ENCODE assay signal across 1 cellular context in the genomic region with DNA sequence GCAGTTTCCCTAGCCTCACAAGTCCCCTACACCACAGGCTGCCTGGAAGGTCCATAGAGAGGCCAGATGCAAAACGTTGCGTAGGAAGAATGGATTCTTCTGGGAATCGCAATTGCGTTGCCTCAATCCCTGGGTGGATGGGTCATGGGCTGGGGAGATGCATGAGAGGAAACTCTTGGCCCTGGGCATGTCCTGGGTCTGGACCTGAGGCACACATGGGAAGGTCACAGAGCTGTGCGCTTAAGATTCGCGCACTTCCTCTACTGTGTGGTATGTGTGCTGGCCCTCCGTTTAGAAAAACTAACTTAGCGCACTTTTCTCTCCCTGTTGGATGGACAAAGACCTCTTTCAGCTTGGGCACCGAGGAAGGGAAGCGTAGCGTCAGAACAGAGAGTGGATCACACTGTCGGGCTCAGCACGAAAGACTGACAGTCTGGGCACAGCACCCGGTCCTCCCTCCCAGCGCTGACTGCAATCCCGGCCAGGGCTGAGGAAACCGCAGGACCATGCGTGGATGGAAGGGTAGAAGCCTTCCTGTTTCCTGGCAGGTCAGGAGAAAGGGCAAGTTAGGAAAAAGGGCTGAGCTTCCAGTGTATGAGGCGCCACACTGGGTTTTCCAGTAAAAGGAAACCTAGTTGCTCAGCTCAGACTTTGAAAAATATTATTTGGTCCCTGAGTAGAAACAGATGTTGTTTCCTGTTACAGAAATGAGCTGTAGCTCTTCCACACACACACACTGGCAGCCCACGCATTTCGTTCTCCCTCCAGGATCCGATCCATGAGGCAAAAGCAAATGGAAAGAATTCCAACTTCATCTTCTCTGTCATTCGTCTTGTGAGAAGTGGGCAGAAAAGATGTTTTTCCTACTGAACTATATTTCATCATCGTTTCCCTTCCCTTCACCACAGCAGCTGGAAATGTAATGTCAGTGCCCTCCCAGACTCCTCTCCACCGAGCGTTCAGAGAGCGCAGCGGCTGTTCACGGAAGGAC.
TF ChIP-seq lines count a peak whose summit lies in the region.

No MANE protein-coding gene starts in this region.

TF ChIP-seq in SK-N-SH treated with all-trans-retinoic acid at 6 μM for 48 hours, 23 proteins besides CTCF, POLR2A, EP300 and RAD21 (continued from another document):
- TF ChIP-seq, protein P1, sequence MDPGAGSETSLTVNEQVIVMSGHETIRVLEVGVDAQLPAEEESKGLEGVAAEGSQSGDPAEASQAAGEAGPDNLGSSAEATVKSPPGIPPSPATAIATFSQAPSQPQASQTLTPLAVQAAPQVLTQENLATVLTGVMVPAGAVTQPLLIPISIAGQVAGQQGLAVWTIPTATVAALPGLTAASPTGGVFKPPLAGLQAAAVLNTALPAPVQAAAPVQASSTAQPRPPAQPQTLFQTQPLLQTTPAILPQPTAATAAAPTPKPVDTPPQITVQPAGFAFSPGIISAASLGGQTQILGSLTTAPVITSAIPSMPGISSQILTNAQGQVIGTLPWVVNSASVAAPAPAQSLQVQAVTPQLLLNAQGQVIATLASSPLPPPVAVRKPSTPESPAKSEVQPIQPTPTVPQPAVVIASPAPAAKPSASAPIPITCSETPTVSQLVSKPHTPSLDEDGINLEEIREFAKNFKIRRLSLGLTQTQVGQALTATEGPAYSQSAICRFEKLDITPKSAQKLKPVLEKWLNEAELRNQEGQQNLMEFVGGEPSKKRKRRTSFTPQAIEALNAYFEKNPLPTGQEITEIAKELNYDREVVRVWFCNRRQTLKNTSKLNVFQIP (CRISPR knock-in tag; IDR thresholded peaks at IDR 0.05; ENCODE audit: borderline replicate concordance, low read depth) = no peak
- TF ChIP-seq GLIS3 (CRISPR knock-in tag; IDR thresholded peaks at IDR 0.05) = no peak
TF ChIP-seq in SK-N-SH treated with all-trans-retinoic acid at 6 μM for 48 hours: peak in this region for 0.
